In the genomic region with DNA sequence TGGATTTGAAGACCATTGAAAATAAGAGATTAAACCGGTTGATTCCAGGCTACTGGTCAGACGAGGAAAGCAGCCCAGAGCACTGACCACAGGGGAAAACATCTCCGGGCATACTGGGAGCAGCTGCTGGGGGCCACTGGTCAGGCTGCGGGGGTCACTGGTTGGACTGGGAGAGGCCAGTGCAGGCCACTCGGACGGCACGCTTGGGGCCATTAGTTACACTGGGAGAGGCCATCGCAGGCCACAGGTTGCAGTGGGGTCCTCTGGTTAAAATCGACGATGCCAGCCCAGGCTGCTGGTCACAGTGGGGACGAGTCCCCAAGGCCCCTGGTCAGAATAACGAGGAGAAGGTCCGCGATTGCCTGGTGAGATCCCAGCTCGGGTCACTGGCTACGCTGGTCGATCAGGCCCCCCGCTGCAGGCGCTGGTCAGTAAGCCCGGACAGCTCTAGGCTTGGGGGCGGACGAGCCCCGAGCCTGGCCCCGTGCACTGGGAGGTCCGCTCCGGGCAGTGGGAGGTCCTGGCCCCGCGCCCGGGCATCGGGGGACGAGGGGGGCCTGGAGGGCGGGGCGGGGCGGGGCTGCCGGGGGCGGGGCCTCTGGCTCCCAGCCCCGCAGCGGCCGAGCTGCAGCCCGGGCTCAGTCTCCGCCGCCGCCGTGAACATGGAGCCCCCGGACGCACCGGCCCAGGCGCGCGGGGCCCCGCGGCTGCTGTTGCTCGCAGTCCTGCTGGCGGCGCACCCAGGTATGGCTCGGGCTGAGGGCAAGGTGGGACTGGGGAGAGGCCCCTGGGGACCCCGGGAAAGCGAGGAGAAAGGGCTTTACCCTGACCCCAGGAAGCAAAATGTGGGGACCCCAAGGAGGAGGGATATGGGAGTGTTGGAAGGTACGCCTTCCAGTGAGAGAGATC, we compare ENCODE assay signal across 1 cellular context.
A peak's percentile ranks its signal among the peaks of the same experiment; 100 is the strongest.
TF ChIP-seq lines count a peak whose summit lies in the region.

TSS of gene BCAM (plus strand) at position 641 of the 909 bp plus-strand sequence. CDS start at position 663, 22 bp downstream.

TF ChIP-seq in HEK293, 187 proteins besides CTCF, POLR2A, EP300 and RAD21 (continued from another document):
- TF ChIP-seq PATZ1 (tag by site-specific recombination; IDR thresholded peaks at IDR 0.05) (peak; percentile 7; the same call in 1 of the 2 replicates), ZFP69B (tag by site-specific recombination; IDR thresholded peaks at IDR 0.05) (no peak), SP3 (tag by site-specific recombination; IDR thresholded peaks at IDR 0.05) (peak; percentile 46), ZNF114 (tag by site-specific recombination; IDR thresholded peaks at IDR 0.05) (no peak), ZNF221 (tag by site-specific recombination; IDR thresholded peaks at IDR 0.05; ENCODE audit: borderline replicate concordance) (no peak)
TF ChIP-seq in HEK293: peak in this region for 14.
